Comparison of ENCODE assay signal across 11 cellular contexts in genomic region chr17:33012522-33013033, GRCh38. TPM values are rescaled to one million over a fixed set of nuclear protein-coding genes. Genes with fewer than 3 reads are reported as not detected.
DNase-seq lines count a peak whose midpoint lies in the region; ATAC-seq and TF ChIP-seq lines count a peak whose summit lies in the region.
"Had no signal": no experiment of that assay in that cellular context is flagged by ENCODE, and none has a peak within 500 bp of the region (broad histone marks: within the 10 kb centered on the region; RNA-seq: fewer than 3 reads in every experiment).

No MANE protein-coding gene starts in this region.

- H3K9ac ChIP-seq in skeletal muscle satellite cell (ENCODE audit: low read depth, low read length) = no peak overlapping the region

- WGBS in suprapubic skin = 77% methylated on average over 8 of the region's 8 CpGs

- TF ChIP-seq EP300 in suprapubic skin (IDR thresholded peaks at IDR 0.05) = no peak

- no peak overlapping the region for H3K4me3 ChIP-seq in fibroblast of villous mesenchyme (ENCODE audit: low read depth, low read length)
- H3K4me3 ChIP-seq in skeletal muscle satellite cell (ENCODE audit: low read length) = no peak overlapping the region
- no peak overlapping the region for H3K4me3 ChIP-seq in suprapubic skin
- H3K4me3 ChIP-seq: GM23338 had no signal

- DNase-seq in GOT3 (lab: John Stamatoyannopoulos, UW) (peak; percentile 3), fibroblast of villous mesenchyme (ENCODE audit: low read depth) (peak; percentile 97), cerebellum (ENCODE audit: low spot score) (no peak), activated T-cell treated with anti-CD3 and anti-CD28 coated beads for 4 hours (no peak), suprapubic skin (ENCODE audit: low spot score in 2 of 2) (no peak)
- DNase-seq: activated T-cell treated with anti-CD3 and anti-CD28 coated beads, Interleukin-2, amount 50 U/mL, for 72 hours; DND-41; NCI-H1092 treated with DMSO at 0.1 percent for 48 hours had no signal

- H3K36me3 ChIP-seq in skeletal muscle satellite cell (ENCODE audit: insufficient read depth, low read length) = no peaks in the 10 kb centered on the region
- no peaks in the 10 kb centered on the region for H3K36me3 ChIP-seq in suprapubic skin

- peaks cover 15% of the 10 kb centered on the region for H3K4me1 ChIP-seq in skeletal muscle satellite cell (ENCODE audit: control insufficient read depth, insufficient read depth, low read length)
- no peaks in the 10 kb centered on the region for H3K4me1 ChIP-seq in suprapubic skin

- TF ChIP-seq POLR2A in suprapubic skin (IDR thresholded peaks at IDR 0.05) = no peak

- H3K4me2 ChIP-seq in skeletal muscle satellite cell (ENCODE audit: low read length) = peak overlapping the region; percentile 20
- H3K4me2 ChIP-seq: GM23338 had no signal

- ATAC-seq in SK-N-SH treated with all-trans-retinoic acid at 6 μM for 48 hours = peak; percentile 74
- ATAC-seq: activated T-cell treated with anti-CD3 and anti-CD28 coated beads, Interleukin-2, amount 50 U/mL, for 72 hours; GM23338 had no signal

- no peaks in the 10 kb centered on the region for H3K9me3 ChIP-seq in skeletal muscle satellite cell (replicated peaks; ENCODE audit: low read length)
- no peaks in the 10 kb centered on the region for H3K9me3 ChIP-seq in suprapubic skin

- H3K27ac ChIP-seq in suprapubic skin = no peak overlapping the region

- H3K27me3 ChIP-seq in skeletal muscle satellite cell (ENCODE audit: control insufficient read depth, insufficient read depth, low read length) (no peaks in the 10 kb centered on the region), suprapubic skin (no peaks in the 10 kb centered on the region)

- TF ChIP-seq CTCF in fibroblast of villous mesenchyme (IDR thresholded peaks at IDR 0.05; ENCODE audit: insufficient read depth, low read depth, low read length) = no peak
- TF ChIP-seq CTCF in suprapubic skin (IDR thresholded peaks at IDR 0.05) = no peak

TF ChIP-seq in SK-N-SH treated with all-trans-retinoic acid at 6 μM for 48 hours, 23 proteins besides CTCF, POLR2A, EP300 and RAD21:
- TF ChIP-seq SNAI2 (CRISPR knock-in tag; IDR thresholded peaks at IDR 0.05) = no peak
- TF ChIP-seq ISL1 (CRISPR knock-in tag; IDR thresholded peaks at IDR 0.05) = no peak
- no peak for TF ChIP-seq ZNF565 (CRISPR knock-in tag; conservative IDR thresholded peaks at IDR 0.05; ENCODE audit: low read depth)
- TF ChIP-seq TOX (CRISPR knock-in tag; IDR thresholded peaks at IDR 0.05; ENCODE audit: borderline replicate concordance) = no peak
- TF ChIP-seq ZC3H10 (CRISPR knock-in tag; IDR thresholded peaks at IDR 0.05) = no peak
- TF ChIP-seq, protein P1, sequence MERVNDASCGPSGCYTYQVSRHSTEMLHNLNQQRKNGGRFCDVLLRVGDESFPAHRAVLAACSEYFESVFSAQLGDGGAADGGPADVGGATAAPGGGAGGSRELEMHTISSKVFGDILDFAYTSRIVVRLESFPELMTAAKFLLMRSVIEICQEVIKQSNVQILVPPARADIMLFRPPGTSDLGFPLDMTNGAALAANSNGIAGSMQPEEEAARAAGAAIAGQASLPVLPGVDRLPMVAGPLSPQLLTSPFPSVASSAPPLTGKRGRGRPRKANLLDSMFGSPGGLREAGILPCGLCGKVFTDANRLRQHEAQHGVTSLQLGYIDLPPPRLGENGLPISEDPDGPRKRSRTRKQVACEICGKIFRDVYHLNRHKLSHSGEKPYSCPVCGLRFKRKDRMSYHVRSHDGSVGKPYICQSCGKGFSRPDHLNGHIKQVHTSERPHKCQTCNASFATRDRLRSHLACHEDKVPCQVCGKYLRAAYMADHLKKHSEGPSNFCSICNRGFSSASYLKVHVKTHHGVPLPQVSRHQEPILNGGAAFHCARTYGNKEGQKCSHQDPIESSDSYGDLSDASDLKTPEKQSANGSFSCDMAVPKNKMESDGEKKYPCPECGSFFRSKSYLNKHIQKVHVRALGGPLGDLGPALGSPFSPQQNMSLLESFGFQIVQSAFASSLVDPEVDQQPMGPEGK (CRISPR knock-in tag; IDR thresholded peaks at IDR 0.05; ENCODE audit: borderline replicate concordance) = no peak
- no peak for TF ChIP-seq PPARA (CRISPR knock-in tag; IDR thresholded peaks at IDR 0.05; ENCODE audit: borderline replicate concordance)
- no peak for TF ChIP-seq BACH2 (CRISPR knock-in tag; IDR thresholded peaks at IDR 0.05; ENCODE audit: borderline replicate concordance)
- no peak for TF ChIP-seq TCF4 (CRISPR knock-in tag; IDR thresholded peaks at IDR 0.05; ENCODE audit: borderline replicate concordance)
- no peak for TF ChIP-seq RARB (CRISPR knock-in tag; IDR thresholded peaks at IDR 0.05)
- TF ChIP-seq, protein P2, sequence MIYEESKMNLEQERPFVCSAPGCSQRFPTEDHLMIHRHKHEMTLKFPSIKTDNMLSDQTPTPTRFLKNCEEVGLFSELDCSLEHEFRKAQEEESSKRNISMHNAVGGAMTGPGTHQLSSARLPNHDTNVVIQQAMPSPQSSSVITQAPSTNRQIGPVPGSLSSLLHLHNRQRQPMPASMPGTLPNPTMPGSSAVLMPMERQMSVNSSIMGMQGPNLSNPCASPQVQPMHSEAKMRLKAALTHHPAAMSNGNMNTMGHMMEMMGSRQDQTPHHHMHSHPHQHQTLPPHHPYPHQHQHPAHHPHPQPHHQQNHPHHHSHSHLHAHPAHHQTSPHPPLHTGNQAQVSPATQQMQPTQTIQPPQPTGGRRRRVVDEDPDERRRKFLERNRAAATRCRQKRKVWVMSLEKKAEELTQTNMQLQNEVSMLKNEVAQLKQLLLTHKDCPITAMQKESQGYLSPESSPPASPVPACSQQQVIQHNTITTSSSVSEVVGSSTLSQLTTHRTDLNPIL (CRISPR knock-in tag; IDR thresholded peaks at IDR 0.05; ENCODE audit: low read depth) = no peak
- no peak for TF ChIP-seq ARNTL (CRISPR knock-in tag; IDR thresholded peaks at IDR 0.05; ENCODE audit: borderline replicate concordance, low read depth)
- TF ChIP-seq, protein P3, sequence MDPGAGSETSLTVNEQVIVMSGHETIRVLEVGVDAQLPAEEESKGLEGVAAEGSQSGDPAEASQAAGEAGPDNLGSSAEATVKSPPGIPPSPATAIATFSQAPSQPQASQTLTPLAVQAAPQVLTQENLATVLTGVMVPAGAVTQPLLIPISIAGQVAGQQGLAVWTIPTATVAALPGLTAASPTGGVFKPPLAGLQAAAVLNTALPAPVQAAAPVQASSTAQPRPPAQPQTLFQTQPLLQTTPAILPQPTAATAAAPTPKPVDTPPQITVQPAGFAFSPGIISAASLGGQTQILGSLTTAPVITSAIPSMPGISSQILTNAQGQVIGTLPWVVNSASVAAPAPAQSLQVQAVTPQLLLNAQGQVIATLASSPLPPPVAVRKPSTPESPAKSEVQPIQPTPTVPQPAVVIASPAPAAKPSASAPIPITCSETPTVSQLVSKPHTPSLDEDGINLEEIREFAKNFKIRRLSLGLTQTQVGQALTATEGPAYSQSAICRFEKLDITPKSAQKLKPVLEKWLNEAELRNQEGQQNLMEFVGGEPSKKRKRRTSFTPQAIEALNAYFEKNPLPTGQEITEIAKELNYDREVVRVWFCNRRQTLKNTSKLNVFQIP (CRISPR knock-in tag; IDR thresholded peaks at IDR 0.05; ENCODE audit: borderline replicate concordance, low read depth) = no peak
- TF ChIP-seq OSR1 (CRISPR knock-in tag; IDR thresholded peaks at IDR 0.05) = no peak
- no peak for TF ChIP-seq CSRNP3 (CRISPR knock-in tag; IDR thresholded peaks at IDR 0.05)
- TF ChIP-seq ZNF8 (CRISPR knock-in tag; IDR thresholded peaks at IDR 0.05) = no peak
- no peak for TF ChIP-seq CSDC2 (CRISPR knock-in tag; IDR thresholded peaks at IDR 0.05)
- TF ChIP-seq ZFP30 (CRISPR knock-in tag; IDR thresholded peaks at IDR 0.05) = no peak
- TF ChIP-seq ZNF70 (CRISPR knock-in tag; IDR thresholded peaks at IDR 0.05) = no peak
TF ChIP-seq in SK-N-SH treated with all-trans-retinoic acid at 6 μM for 48 hours: peak in this region for 0.

RNA-seq across cellular contexts. Expression of gene SPACA3, which starts 20.9 kb away (rescaled TPM):
- total RNA-seq in fibroblast of villous mesenchyme (not detected in 2 replicates), cerebellum (not detected), suprapubic skin (1 to 10 TPM in 1 of 4 donors, not detected in 3; 1.2 TPM)
- not detected in 2 replicates for total RNA-seq in skeletal muscle satellite cell (2012; rRNA removed)
- total RNA-seq: activated T-cell treated with anti-CD3 and anti-CD28 coated beads, Interleukin-2, amount 50 U/mL, for 72 hours; GM23338 had no signal

Comparison
In these comparisons a context has a peak if more than half of its experiments do, and no peak if none do; other contexts are left out.
1. DNase-seq: peak in GOT3 (single experiment) and fibroblast of villous mesenchyme (single experiment); none in cerebellum (single experiment), activated T-cell treated with anti-CD3 and anti-CD28 coated beads for 4 hours (single experiment) and suprapubic skin (0 of 2).